ENCODE assay signal across 8 cellular contexts in genomic region chr2:235639387-235639786, GRCh38.
DNase-seq lines count a peak whose midpoint lies in the region; ATAC-seq and TF ChIP-seq lines count a peak whose summit lies in the region.

No MANE protein-coding gene starts in this region.

- peaks cover 53 to 79% (median 72%) of the 10 kb centered on the region in 4 donors for H3K4me1 ChIP-seq in esophagus muscularis mucosa

- no peaks in the 10 kb centered on the region for H3K9me3 ChIP-seq in esophagus muscularis mucosa

- in situ Hi-C loops in G401 (cut with HindIII; ENCODE audit: low sequenced_read_pairs): no loop called here

- H3K4me3 Mint-ChIP-seq in nephron: peak overlapping the region in 1 of 3 experiments; percentile 19
- no peak overlapping the region for H3K4me3 Mint-ChIP-seq in stimulated activated naive B cell treated with anti-CD40 and anti-IgM and Interleukin-4, amounts not matched to agents 10 μg/mL and 1 μg/mL and 100 μg/mL, for 72 hours
- no peak overlapping the region for H3K4me3 Mint-ChIP-seq in immature natural killer cell

- H3K36me3 Mint-ChIP-seq in nephron (ENCODE audit: low read depth) (no peaks in the 10 kb centered on the region), immature natural killer cell (no peaks in the 10 kb centered on the region)
- no peaks in the 10 kb centered on the region for H3K36me3 Mint-ChIP-seq in stimulated activated naive B cell treated with anti-CD40 and anti-IgM and Interleukin-4, amounts not matched to agents 10 μg/mL and 1 μg/mL and 100 μg/mL, for 72 hours

- peak overlapping the region; percentile 88 to 89 (median 89) for H3K27ac ChIP-seq in esophagus muscularis mucosa (replicated peaks in 1 of 4)

- H3K9me3 Mint-ChIP-seq in nephron (no peaks in the 10 kb centered on the region), immature natural killer cell (no peaks in the 10 kb centered on the region)
- H3K9me3 Mint-ChIP-seq in stimulated activated naive B cell treated with anti-CD40 and anti-IgM and Interleukin-4, amounts not matched to agents 10 μg/mL and 1 μg/mL and 100 μg/mL, for 72 hours: no peaks in the 10 kb centered on the region

- DNase-seq in AG09319 (ENCODE audit: extremely low read depth, low read depth) (peak; percentile 83), NCI-H226 (peak; percentile 64), esophagus muscularis mucosa (ENCODE audit: extremely low spot score) (peak; percentile 94), immature natural killer cell (no peak), NCI-H1092 (lab: John Stamatoyannopoulos, UW) (no peak), G401 (ENCODE audit: low spot score) (no peak)
- DNase-seq in stimulated activated naive B cell treated with anti-CD40 and anti-IgM and Interleukin-4, amounts not matched to agents 10 μg/mL and 1 μg/mL and 100 μg/mL, for 72 hours: no peak

- TF ChIP-seq CTCF in AG09319 (IDR thresholded peaks at IDR 0.05; ENCODE audit: low read depth, low read length): no peak
- no peak for TF ChIP-seq CTCF in esophagus muscularis mucosa (IDR thresholded peaks at IDR 0.05)
- TF ChIP-seq CTCF in nephron (IDR thresholded peaks at IDR 0.05; ENCODE audit: unreplicated experiment in 3 of 3): no peak

- no peak for ATAC-seq in stimulated activated naive B cell treated with anti-CD40 and anti-IgM and Interleukin-4, amounts not matched to agents 10 μg/mL and 1 μg/mL and 100 μg/mL, for 72 hours (replicated peaks)

- no peaks in the 10 kb centered on the region for H3K27me3 ChIP-seq in esophagus muscularis mucosa

- H3K4me3 ChIP-seq in esophagus muscularis mucosa: peak overlapping the region in 2 of 4 donors; percentile 6 to 24

- intact Hi-C loops in esophagus muscularis mucosa (cut with DNase I): no loop called here

- H3K36me3 ChIP-seq in esophagus muscularis mucosa: no peaks in the 10 kb centered on the region

- peak; percentile 37 for TF ChIP-seq POLR2A in esophagus muscularis mucosa (IDR thresholded peaks at IDR 0.05; ENCODE audit: low read depth)

- peaks cover 7% of the 10 kb centered on the region for H3K27me3 Mint-ChIP-seq in nephron (ENCODE audit: low read depth)
- H3K27me3 Mint-ChIP-seq in stimulated activated naive B cell treated with anti-CD40 and anti-IgM and Interleukin-4, amounts not matched to agents 10 μg/mL and 1 μg/mL and 100 μg/mL, for 72 hours: peaks cover 23 to 33% of the 10 kb centered on the region in 2 donors
- H3K27me3 Mint-ChIP-seq in immature natural killer cell (ENCODE audit: low read depth in 3 of 3): peaks cover 3 to 6% (median 4%) of the 10 kb centered on the region in 3 donors

- H3K27ac Mint-ChIP-seq in nephron: peak overlapping the region in 2 of 3 experiments; percentile 12 to 52
- H3K27ac Mint-ChIP-seq in stimulated activated naive B cell treated with anti-CD40 and anti-IgM and Interleukin-4, amounts not matched to agents 10 μg/mL and 1 μg/mL and 100 μg/mL, for 72 hours: no peak overlapping the region
- no peak overlapping the region for H3K27ac Mint-ChIP-seq in immature natural killer cell

- WGBS in esophagus muscularis mucosa: 22% methylated on average over 10 of the region's 10 CpGs

- TF ChIP-seq EP300 in esophagus muscularis mucosa (IDR thresholded peaks at IDR 0.05): no peak

- peaks cover 67% of the 10 kb centered on the region for H3K4me1 Mint-ChIP-seq in nephron
- H3K4me1 Mint-ChIP-seq in stimulated activated naive B cell treated with anti-CD40 and anti-IgM and Interleukin-4, amounts not matched to agents 10 μg/mL and 1 μg/mL and 100 μg/mL, for 72 hours: no peaks in the 10 kb centered on the region
- no peaks in the 10 kb centered on the region for H3K4me1 Mint-ChIP-seq in immature natural killer cell

Comparison
In these comparisons a context has a peak if more than half of its experiments do, and no peak if none do; other contexts are left out.
1. DNase-seq: peak in AG09319 (single experiment), NCI-H226 (single experiment) and esophagus muscularis mucosa (single experiment); none in stimulated activated naive B cell treated with anti-CD40 and anti-IgM and Interleukin-4, amounts not matched to agents 10 μg/mL and 1 μg/mL and 100 μg/mL, for 72 hours (single experiment), immature natural killer cell (0 of 3), NCI-H1092 (single experiment) and G401 (single experiment).
2. H3K27ac Mint-ChIP-seq: peak in nephron (2 of 3); none in stimulated activated naive B cell treated with anti-CD40 and anti-IgM and Interleukin-4, amounts not matched to agents 10 μg/mL and 1 μg/mL and 100 μg/mL, for 72 hours (single experiment) and immature natural killer cell (0 of 6).